16 cellular contexts compared by ENCODE assay signal in the genomic region with DNA sequence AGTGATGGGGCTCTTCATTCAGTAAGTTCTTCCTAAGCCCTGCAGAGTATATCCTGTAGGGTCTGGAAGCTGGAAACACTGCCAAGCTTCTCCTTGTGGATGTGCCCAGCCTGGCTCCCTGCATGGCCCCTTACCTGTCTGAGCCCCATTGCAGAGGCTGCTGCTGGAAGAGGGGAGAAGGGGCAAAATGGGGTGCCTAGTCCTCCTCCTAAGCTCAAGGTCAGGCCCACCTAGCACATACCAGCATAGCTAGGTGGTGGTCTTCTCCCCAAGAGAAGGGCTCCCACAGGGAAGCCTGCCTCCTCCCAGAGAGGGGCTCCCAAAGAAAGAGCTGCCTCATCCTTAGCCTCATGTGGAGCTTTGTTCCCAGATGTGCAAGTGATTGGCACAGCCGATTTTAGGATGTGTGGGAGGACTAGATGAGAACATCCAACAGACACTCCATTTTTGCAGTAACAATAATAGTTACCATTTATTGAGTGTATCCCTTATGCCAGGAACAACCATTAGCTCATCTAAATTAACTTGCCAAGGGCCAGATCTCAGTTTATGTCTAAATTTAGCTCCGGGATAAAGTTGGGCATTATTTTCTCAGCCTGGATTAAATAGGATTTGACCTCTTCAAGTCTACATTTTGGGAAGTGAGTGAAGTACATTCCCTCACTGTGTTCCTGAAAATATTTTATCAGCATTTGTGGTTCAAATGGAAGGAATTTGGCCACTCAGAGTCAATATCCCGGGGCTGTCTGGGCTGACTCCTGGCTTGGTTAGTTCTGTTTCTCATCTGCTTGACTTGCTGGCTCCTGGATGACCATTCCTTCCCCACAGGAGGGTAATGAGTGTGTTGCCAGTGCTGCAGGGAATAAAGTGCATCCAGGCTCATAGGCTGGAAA.
DNase-seq lines count a peak whose midpoint lies in the region; ATAC-seq and TF ChIP-seq lines count a peak whose summit lies in the region.
"Had no signal": no experiment of that assay in that cellular context is flagged by ENCODE, and none has a peak within 500 bp of the region (broad histone marks: within the 10 kb centered on the region; RNA-seq: fewer than 3 reads in every experiment).

No MANE protein-coding gene starts in this region.

- H3K4me3 ChIP-seq in right atrium auricular region (no peak overlapping the region), stomach (no peak overlapping the region)

- ATAC-seq in HG03342 (IDR thresholded peaks at IDR 0.05; ENCODE audit: unreplicated experiment) (no peak), HG03521 (IDR thresholded peaks at IDR 0.05; ENCODE audit: unreplicated experiment) (no peak)

- 50 to 68% (median 60%) methylated on average over 3 of the region's 3 CpGs for WGBS in stomach, 5 donors

- H3K9me3 ChIP-seq in right atrium auricular region (no peaks in the 10 kb centered on the region), stomach (no peaks in the 10 kb centered on the region)

- H3K36me3 ChIP-seq in right atrium auricular region = no peaks in the 10 kb centered on the region
- H3K36me3 ChIP-seq in stomach = no peaks in the 10 kb centered on the region

- H3K4me1 ChIP-seq in right atrium auricular region (peaks cover 0 to 29% of the 10 kb centered on the region in 2 donors), stomach (peaks cover 4 to 45% (median 8%) of the 10 kb centered on the region in 4 donors)
- H3K4me1 ChIP-seq: parathyroid adenoma had no signal

- intact Hi-C loops in stomach (cut with DNase I; ENCODE audit: low total_unique reads) = loop anchor here (5.0 kb wide), 1 partner anchor 266 kb away; no protein-coding TSS in a partner anchor

- DNase-seq in ELR (ENCODE audit: low read depth) (peak; percentile 9), amniotic stem cell (lab: John Stamatoyannopoulos, UW) (peak; percentile 52), right atrium auricular region (ENCODE audit: low spot score) (no peak), stomach (no peak), DMS79 (lab: John Stamatoyannopoulos, UW) (no peak)
- no peak for DNase-seq in stimulated activated CD4-positive, alpha-beta T cell treated with anti-CD3 and anti-CD28 coated beads, Interleukin-4, amount 100 ng/mL, for 24 hours
- DNase-seq: activated T-cell treated with anti-CD3 and anti-CD28 coated beads, Interleukin-2, amount 50 U/mL, for 24 hours; C1 segment of cervical spinal cord; dermis blood vessel endothelial cell; DND-41; NCI-H2081 treated with DMSO at 0.1 percent for 48 hours; substantia nigra; T-helper 9 cell had no signal

- no peak for TF ChIP-seq POLR2A in stomach (IDR thresholded peaks at IDR 0.05)

- H3K27me3 ChIP-seq in right atrium auricular region (no peaks in the 10 kb centered on the region), stomach (no peaks in the 10 kb centered on the region)

- peak overlapping the region; percentile 5 to 58 for H3K27ac ChIP-seq in right atrium auricular region
- peak overlapping the region in 4 of 5 donors; percentile 56 to 84 (median 77) for H3K27ac ChIP-seq in stomach
- H3K27ac ChIP-seq: parathyroid adenoma had no signal

- peak; percentile 2 for TF ChIP-seq EP300 in stomach (IDR thresholded peaks at IDR 0.05)

- TF ChIP-seq CTCF in right atrium auricular region (IDR thresholded peaks at IDR 0.05) (no peak), stomach (IDR thresholded peaks at IDR 0.05) (no peak)

Comparison
In these comparisons a context has a peak if more than half of its experiments do, and no peak if none do; other contexts are left out.
1. DNase-seq: peak in ELR (single experiment) and amniotic stem cell (single experiment); none in right atrium auricular region (single experiment), stomach (single experiment), stimulated activated CD4-positive, alpha-beta T cell treated with anti-CD3 and anti-CD28 coated beads, Interleukin-4, amount 100 ng/mL, for 24 hours (single experiment) and DMS79 (single experiment).